31 cellular contexts compared by ENCODE assay signal in genomic region chr10:130360826-130361311, GRCh38.
DNase-seq lines count a peak whose midpoint lies in the region; ATAC-seq and TF ChIP-seq lines count a peak whose summit lies in the region.
"Had no signal": no experiment of that assay in that cellular context is flagged by ENCODE, and none has a peak within 500 bp of the region (broad histone marks: within the 10 kb centered on the region; RNA-seq: fewer than 3 reads in every experiment).

No MANE protein-coding gene starts in this region.

- H3F3A ChIP-seq in SK-N-SH (replicated peaks; ENCODE audit: insufficient read depth), result no peaks in the 10 kb centered on the region

- H3K27me3 ChIP-seq in SK-N-SH (ENCODE audit: insufficient read depth), result no peaks in the 10 kb centered on the region
- H3K27me3 ChIP-seq: ascending aorta had no signal

- no peaks in the 10 kb centered on the region for H4K20me1 ChIP-seq in SK-N-SH (ENCODE audit: insufficient read depth)

- no peak overlapping the region for H3K4me3 Mint-ChIP-seq in activated T-cell treated with anti-CD3 and anti-CD28 coated beads, Interleukin-2, amount 50 U/mL, for 24 hours
- no peak overlapping the region for H3K4me3 Mint-ChIP-seq in type B pancreatic cell
- H3K4me3 Mint-ChIP-seq: activated CD4-positive, alpha-beta T cell treated with anti-CD3 and anti-CD28 coated beads for 36 hours; activated naive CD8-positive, alpha-beta T cell treated with anti-CD3 and anti-CD28 coated beads for 36 hours; activated T-helper 17 cell treated with anti-CD3 and anti-CD28 coated beads, Interleukin-2, amount 50 U/mL, for 72 hours; CD4-positive, alpha-beta T cell; HFFc6; immature natural killer cell; naive thymus-derived CD4-positive, alpha-beta T cell; stimulated activated memory B cell treated with anti-CD40 and anti-IgM and Interleukin-4, amounts not matched to agents 10 μg/mL and 1 μg/mL and 100 μg/mL, for 72 hours; T-helper 17 cell had no signal

- H3K79me2 ChIP-seq in SK-N-SH (ENCODE audit: insufficient read depth), result no peaks in the 10 kb centered on the region

- DNase-seq in activated T-cell treated with anti-CD3 and anti-CD28 coated beads, Interleukin-2, amount 50 U/mL, for 24 hours, result peak; percentile 11
- no peak for DNase-seq in activated T-cell treated with anti-CD3 and anti-CD28 coated beads, Interleukin-2, amount 50 U/mL, for 48 hours
- DNase-seq in NCI-H2029 (lab: John Stamatoyannopoulos, UW) (peak; percentile 57), SK-N-SH (peak; percentile 84), type B pancreatic cell (ENCODE audit: extremely low spot score, unreplicated experiment) (peak; percentile 58), NCI-H2081 treated with DMSO at 0.1 percent for 48 hours (lab: John Stamatoyannopoulos, UW) (no peak)
- no peak for DNase-seq in stimulated activated naive CD8-positive, alpha-beta T cell treated with anti-CD3 and anti-CD28 coated beads, Interleukin-15, Interleukin-2, amounts not matched to agents 100 U/mL and 50 U/mL, for 24 hours
- DNase-seq: activated CD4-positive, alpha-beta T cell treated with anti-CD3 and anti-CD28 coated beads for 36 hours; activated naive CD8-positive, alpha-beta T cell treated with anti-CD3 and anti-CD28 coated beads for 36 hours; CD4-positive, alpha-beta T cell; central memory CD4-positive, alpha-beta T cell; dermis blood vessel endothelial cell; GDM1; GM23248; HFFc6; hippocampal formation; immature natural killer cell; Kasumi-1; left lung; naive thymus-derived CD4-positive, alpha-beta T cell; NCI-H2227 treated with DMSO at 0.1 percent for 48 hours; PC-9; spleen; stimulated activated CD4-positive, alpha-beta T cell treated with anti-CD3 and anti-CD28 coated beads, Interleukin-4, amount 100 ng/mL, for 1 hour; T-helper 17 cell had no signal

- H3K9me2 ChIP-seq in SK-N-SH, result no peaks in the 10 kb centered on the region

- no peak overlapping the region for H3K4me2 ChIP-seq in SK-N-SH
- H3K4me2 ChIP-seq: PC-9 had no signal

- no peaks in the 10 kb centered on the region for H3K36me3 Mint-ChIP-seq in activated T-cell treated with anti-CD3 and anti-CD28 coated beads, Interleukin-2, amount 50 U/mL, for 24 hours (ENCODE audit: low read depth)
- no peaks in the 10 kb centered on the region for H3K36me3 Mint-ChIP-seq in type B pancreatic cell
- H3K36me3 Mint-ChIP-seq: activated naive CD8-positive, alpha-beta T cell treated with anti-CD3 and anti-CD28 coated beads for 36 hours; immature natural killer cell; naive thymus-derived CD4-positive, alpha-beta T cell; stimulated activated memory B cell treated with anti-CD40 and anti-IgM and Interleukin-4, amounts not matched to agents 10 μg/mL and 1 μg/mL and 100 μg/mL, for 72 hours had no signal

- POLR2A ChIA-PET in SK-N-SH (lab: Yijun Ruan, JAX), result no interaction called here

- peaks cover 0 to 47% of the 10 kb centered on the region in 2 experiments; a peak in 2 of 4 replicates for H3K4me1 ChIP-seq in SK-N-SH (ENCODE audit: control insufficient read depth in 1 of 2, insufficient read depth in 2 of 2, low read depth in 1 of 2, low read length in 1 of 2)
- H3K4me1 ChIP-seq: ascending aorta, gastroesophageal sphincter, left lung, spleen had no signal

- TF ChIP-seq RAD21 in SK-N-SH (IDR thresholded peaks at IDR 0.05; ENCODE audit: low read length), result no peak

- H3K9ac ChIP-seq in SK-N-SH, result no peak overlapping the region
- H3K9ac ChIP-seq: GM23248 had no signal

- H3K4me1 Mint-ChIP-seq in activated T-cell treated with anti-CD3 and anti-CD28 coated beads, Interleukin-2, amount 50 U/mL, for 24 hours (ENCODE audit: low read depth), result no peaks in the 10 kb centered on the region
- peaks cover 8% of the 10 kb centered on the region for H3K4me1 Mint-ChIP-seq in type B pancreatic cell (ENCODE audit: unreplicated experiment)
- H3K4me1 Mint-ChIP-seq: activated CD4-positive, alpha-beta T cell treated with anti-CD3 and anti-CD28 coated beads for 36 hours; activated naive CD8-positive, alpha-beta T cell treated with anti-CD3 and anti-CD28 coated beads for 36 hours; activated T-helper 17 cell treated with anti-CD3 and anti-CD28 coated beads, Interleukin-2, amount 50 U/mL, for 72 hours; immature natural killer cell; naive thymus-derived CD4-positive, alpha-beta T cell; stimulated activated memory B cell treated with anti-CD40 and anti-IgM and Interleukin-4, amounts not matched to agents 10 μg/mL and 1 μg/mL and 100 μg/mL, for 72 hours; T-helper 17 cell had no signal

- peaks cover 2% of the 10 kb centered on the region for H3K27me3 Mint-ChIP-seq in activated T-cell treated with anti-CD3 and anti-CD28 coated beads, Interleukin-2, amount 50 U/mL, for 24 hours
- H3K27me3 Mint-ChIP-seq in type B pancreatic cell, result peaks cover 31% of the 10 kb centered on the region
- H3K27me3 Mint-ChIP-seq: activated naive CD8-positive, alpha-beta T cell treated with anti-CD3 and anti-CD28 coated beads for 36 hours; CD4-positive, alpha-beta T cell; stimulated activated memory B cell treated with anti-CD40 and anti-IgM and Interleukin-4, amounts not matched to agents 10 μg/mL and 1 μg/mL and 100 μg/mL, for 72 hours had no signal

- no peaks in the 10 kb centered on the region for H3K36me3 ChIP-seq in SK-N-SH (replicated peaks in 1 of 2; ENCODE audit: control insufficient read depth in 1 of 2, insufficient read depth in 2 of 2, low read length in 1 of 2)
- H3K36me3 ChIP-seq: ascending aorta, gastroesophageal sphincter, left lung, spleen, thoracic aorta had no signal

- H3K27ac Mint-ChIP-seq in activated T-cell treated with anti-CD3 and anti-CD28 coated beads, Interleukin-2, amount 50 U/mL, for 24 hours, result no peak overlapping the region
- H3K27ac Mint-ChIP-seq in type B pancreatic cell, result no peak overlapping the region
- H3K27ac Mint-ChIP-seq: activated CD4-positive, alpha-beta T cell treated with anti-CD3 and anti-CD28 coated beads for 36 hours; activated naive CD8-positive, alpha-beta T cell treated with anti-CD3 and anti-CD28 coated beads for 36 hours; activated T-helper 17 cell treated with anti-CD3 and anti-CD28 coated beads, Interleukin-2, amount 50 U/mL, for 72 hours; CD4-positive, alpha-beta T cell; HFFc6; immature natural killer cell; naive thymus-derived CD4-positive, alpha-beta T cell; stimulated activated memory B cell treated with anti-CD40 and anti-IgM and Interleukin-4, amounts not matched to agents 10 μg/mL and 1 μg/mL and 100 μg/mL, for 72 hours; T-helper 17 cell had no signal

- no peak for ATAC-seq in stimulated activated naive CD8-positive, alpha-beta T cell treated with anti-CD3 and anti-CD28 coated beads, Interleukin-15, Interleukin-2, amounts not matched to agents 100 U/mL and 50 U/mL, for 24 hours
- ATAC-seq: activated CD4-positive, alpha-beta T cell treated with anti-CD3 and anti-CD28 coated beads for 36 hours; activated T-helper 17 cell treated with anti-CD3 and anti-CD28 coated beads, Interleukin-2, amount 50 U/mL, for 72 hours; gastroesophageal sphincter; HepG2; left lung; naive thymus-derived CD4-positive, alpha-beta T cell; T-helper 17 cell had no signal

- CTCF ChIA-PET in SK-N-SH (lab: Yijun Ruan, JAX), result interaction anchor here (0.9 to 2.3 kb wide), 6 partner anchors 9 to 171 kb away, joined by 4 to 14 read pairs (median 4); no protein-coding TSS in a partner anchor

- H2AFZ ChIP-seq in SK-N-SH (ENCODE audit: low read depth), result no peak overlapping the region
- H2AFZ ChIP-seq: GM23248, PC-9 had no signal

- H3K27ac ChIP-seq in SK-N-SH (ENCODE audit: low read depth in 2 of 2, low read length in 1 of 2), result peak overlapping the region in 1 of 2 experiments; percentile 90; a peak in 2 of 4 replicates
- H3K27ac ChIP-seq: ascending aorta, gastroesophageal sphincter, GM23248, left lung, PC-9, spleen, thoracic aorta had no signal

- no peaks in the 10 kb centered on the region for H3K9me3 ChIP-seq in SK-N-SH
- H3K9me3 ChIP-seq: ascending aorta, gastroesophageal sphincter, left lung, thoracic aorta had no signal

- 0% methylated on average over 3 of the region's 11 CpGs for WGBS in SK-N-SH (ENCODE audit: low lambda C conversion rate)

- no peak for TF ChIP-seq CTCF in SK-N-SH (IDR thresholded peaks at IDR 0.05)
- no peak for TF ChIP-seq CTCF in type B pancreatic cell (conservative IDR thresholded peaks at IDR 0.05)

- peak in 1 of 2 experiments; percentile 60; a peak in 2 of 4 replicates for TF ChIP-seq EP300 in SK-N-SH (IDR thresholded peaks at IDR 0.05; ENCODE audit: borderline replicate concordance in 1 of 2, low read depth in 1 of 2, low read length in 1 of 2)

- H3K4me3 ChIP-seq in SK-N-SH (ENCODE audit: low read depth in 2 of 2, low read length in 1 of 2), result no peak overlapping the region
- H3K4me3 ChIP-seq: ascending aorta, gastroesophageal sphincter, GM23248, left lung, PC-9, spleen, thoracic aorta had no signal

- H3K9me3 Mint-ChIP-seq in activated T-cell treated with anti-CD3 and anti-CD28 coated beads, Interleukin-2, amount 50 U/mL, for 24 hours, result peaks cover 6% of the 10 kb centered on the region
- H3K9me3 Mint-ChIP-seq in type B pancreatic cell, result no peaks in the 10 kb centered on the region
- H3K9me3 Mint-ChIP-seq: activated naive CD8-positive, alpha-beta T cell treated with anti-CD3 and anti-CD28 coated beads for 36 hours; activated T-helper 17 cell treated with anti-CD3 and anti-CD28 coated beads, Interleukin-2, amount 50 U/mL, for 72 hours; CD4-positive, alpha-beta T cell; immature natural killer cell had no signal

TF ChIP-seq in SK-N-SH, 30 proteins besides CTCF, POLR2A, EP300 and RAD21 (continues in another document):
- TF ChIP-seq FOXJ3 (CRISPR knock-in tag; IDR thresholded peaks at IDR 0.05) (peak; percentile 91), MXI1 (IDR thresholded peaks at IDR 0.05; ENCODE audit: low read depth, low read length) (peak; percentile 46; the same call in 1 of the 2 replicates), RCOR1 (IDR thresholded peaks at IDR 0.05; ENCODE audit: low read length) (peak; percentile 54), PBX3 (IDR thresholded peaks at IDR 0.05) (no peak), SMC3 (IDR thresholded peaks at IDR 0.05; ENCODE audit: low read depth, low read length) (no peak), GATA2 (CRISPR knock-in tag; IDR thresholded peaks at IDR 0.05) (peak; percentile 31; the same call in 1 of the 2 replicates)

Comparison
In these comparisons a context has a peak if more than half of its experiments do, and no peak if none do; other contexts are left out.
1. DNase-seq: peak in activated T-cell treated with anti-CD3 and anti-CD28 coated beads, Interleukin-2, amount 50 U/mL, for 24 hours (single experiment), NCI-H2029 (single experiment), SK-N-SH (single experiment) and type B pancreatic cell (single experiment); none in activated T-cell treated with anti-CD3 and anti-CD28 coated beads, Interleukin-2, amount 50 U/mL, for 48 hours (0 of 2), NCI-H2081 treated with DMSO at 0.1 percent for 48 hours (single experiment) and stimulated activated naive CD8-positive, alpha-beta T cell treated with anti-CD3 and anti-CD28 coated beads, Interleukin-15, Interleukin-2, amounts not matched to agents 100 U/mL and 50 U/mL, for 24 hours (single experiment).